ENCODE assay signal across 8 cellular contexts in the genomic region with DNA sequence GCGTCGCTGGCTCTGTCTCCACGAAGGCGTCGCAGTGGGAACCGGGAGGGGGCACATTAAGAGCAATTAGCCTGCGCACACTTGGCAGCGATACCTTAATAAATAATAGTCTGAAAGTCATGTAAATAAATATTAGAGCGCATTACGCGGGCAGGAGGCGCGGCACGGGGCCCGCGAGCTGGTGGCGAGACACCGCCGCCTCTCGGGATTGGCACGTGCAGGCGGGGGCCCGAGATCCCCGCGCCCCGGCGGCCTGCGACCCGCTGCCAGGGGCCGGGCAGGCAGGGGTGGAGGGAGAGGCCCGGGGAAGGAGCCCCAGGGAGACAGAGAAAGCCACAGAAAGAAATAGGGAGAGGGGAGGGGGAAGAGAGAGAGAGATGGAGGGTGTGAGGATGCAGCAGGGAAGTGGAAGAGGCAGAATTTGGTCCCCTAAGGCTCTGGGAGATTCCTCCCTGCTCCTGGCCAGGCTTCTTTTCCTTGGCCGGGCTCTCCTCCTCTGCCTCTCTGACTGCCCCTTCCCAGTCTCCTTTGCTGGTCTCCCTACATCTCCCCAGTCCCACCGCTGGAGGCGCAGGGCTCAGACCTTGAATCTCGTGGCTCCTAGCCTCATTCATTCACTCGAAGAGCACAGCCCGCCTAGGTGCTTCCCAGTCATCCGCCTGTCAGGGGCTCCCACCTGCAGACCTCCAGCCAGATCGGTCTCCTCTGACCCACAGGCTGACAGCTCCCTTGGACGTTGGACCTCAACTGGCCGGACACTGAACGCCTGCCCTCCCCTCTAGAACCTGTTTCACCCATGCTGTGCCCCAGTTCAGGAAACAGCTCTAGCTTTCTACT.
DNase-seq lines count a peak whose midpoint lies in the region; ATAC-seq and TF ChIP-seq lines count a peak whose summit lies in the region.

No MANE protein-coding gene starts in this region.

- H3K36me3 ChIP-seq in RWPE2 (ENCODE audit: low read depth) (no peaks in the 10 kb centered on the region), parathyroid adenoma (ENCODE audit: control insufficient read depth, insufficient read depth, low read length) (no peaks in the 10 kb centered on the region)

- peaks cover 59% of the 10 kb centered on the region for H3K27me3 Mint-ChIP-seq in activated CD8-positive, alpha-beta T cell treated with anti-CD3 and anti-CD28 coated beads for 36 hours
- peaks cover 49% of the 10 kb centered on the region for H3K27me3 Mint-ChIP-seq in activated CD8-positive, alpha-beta T cell treated with anti-CD3 and anti-CD28 coated beads, Interleukin-2, amount 10 ng/mL, durations not matched to agents 7 days and 5 days (ENCODE audit: low read depth)

- no peak overlapping the region for H3K4me3 Mint-ChIP-seq in activated CD8-positive, alpha-beta T cell treated with anti-CD3 and anti-CD28 coated beads for 36 hours
- H3K4me3 Mint-ChIP-seq in activated CD8-positive, alpha-beta T cell treated with anti-CD3 and anti-CD28 coated beads, Interleukin-2, amount 10 ng/mL, durations not matched to agents 7 days and 5 days = no peak overlapping the region

- H3K36me3 Mint-ChIP-seq in activated CD8-positive, alpha-beta T cell treated with anti-CD3 and anti-CD28 coated beads for 36 hours (ENCODE audit: low read depth) = no peaks in the 10 kb centered on the region
- H3K36me3 Mint-ChIP-seq in activated CD8-positive, alpha-beta T cell treated with anti-CD3 and anti-CD28 coated beads, Interleukin-2, amount 10 ng/mL, durations not matched to agents 7 days and 5 days (ENCODE audit: low read depth) = no peaks in the 10 kb centered on the region

- intact Hi-C loops in activated CD8-positive, alpha-beta T cell treated with anti-CD3 and anti-CD28 coated beads for 36 hours (cut with micrococcal nuclease) = no loop called here

- H2AFZ ChIP-seq in parathyroid adenoma = peak overlapping the region; percentile 74

- H3K27me3 ChIP-seq in RWPE2 (ENCODE audit: insufficient read depth, poor library complexity, severe bottlenecking) (peaks cover 25% of the 10 kb centered on the region), parathyroid adenoma (ENCODE audit: control insufficient read depth, insufficient read depth, low read length) (no peaks in the 10 kb centered on the region)

- DNase-seq in activated CD8-positive, alpha-beta T cell treated with anti-CD3 and anti-CD28 coated beads for 36 hours = no peak
- no peak for DNase-seq in activated CD8-positive, alpha-beta T cell treated with anti-CD3 and anti-CD28 coated beads, Interleukin-2, amount 10 ng/mL, durations not matched to agents 7 days and 5 days
- no peak for DNase-seq in RWPE2 (ENCODE audit: low spot score)
- DNase-seq in germinal center (ENCODE audit: low spot score) = peak; percentile 31
- DNase-seq in NCI-H2196 (lab: John Stamatoyannopoulos, UW; ENCODE audit: unreplicated experiment) = no peak
- DNase-seq in COLO668 (lab: John Stamatoyannopoulos, UW; ENCODE audit: unreplicated experiment) = no peak
- no peak for DNase-seq in NCI-H2029 (lab: John Stamatoyannopoulos, UW)

- no peaks in the 10 kb centered on the region for H3K4me1 ChIP-seq in RWPE2 (ENCODE audit: insufficient read depth, poor library complexity, severe bottlenecking)
- H3K4me1 ChIP-seq in parathyroid adenoma = peaks cover 10% of the 10 kb centered on the region

- no peaks in the 10 kb centered on the region for H3K79me2 ChIP-seq in parathyroid adenoma

- peak; percentile 50 for ATAC-seq in activated CD8-positive, alpha-beta T cell treated with anti-CD3 and anti-CD28 coated beads for 36 hours
- no peak for ATAC-seq in activated CD8-positive, alpha-beta T cell treated with anti-CD3 and anti-CD28 coated beads, Interleukin-2, amount 10 ng/mL, durations not matched to agents 7 days and 5 days
- peak; percentile 92 for ATAC-seq in RWPE2 (ENCODE audit: low read depth)

- H3K4me3 ChIP-seq in RWPE2 (ENCODE audit: severe bottlenecking) (peak overlapping the region; percentile 14), parathyroid adenoma (ENCODE audit: low read depth, low read length) (peak overlapping the region; percentile 15)

- no peak overlapping the region for H3K27ac ChIP-seq in RWPE2 (ENCODE audit: poor library complexity, severe bottlenecking)
- H3K27ac ChIP-seq in parathyroid adenoma = no peak overlapping the region

- peak overlapping the region; percentile 75 for H3K4me2 ChIP-seq in parathyroid adenoma (ENCODE audit: low read length)

- no peak overlapping the region for H3K27ac Mint-ChIP-seq in activated CD8-positive, alpha-beta T cell treated with anti-CD3 and anti-CD28 coated beads for 36 hours
- no peak overlapping the region for H3K27ac Mint-ChIP-seq in activated CD8-positive, alpha-beta T cell treated with anti-CD3 and anti-CD28 coated beads, Interleukin-2, amount 10 ng/mL, durations not matched to agents 7 days and 5 days

- H3K9ac ChIP-seq in parathyroid adenoma = no peak overlapping the region

- TF ChIP-seq CTCF in activated CD8-positive, alpha-beta T cell treated with anti-CD3 and anti-CD28 coated beads for 36 hours (IDR thresholded peaks at IDR 0.05) = peak; percentile 37
- peak; percentile 56 for TF ChIP-seq CTCF in RWPE2 (IDR thresholded peaks at IDR 0.05; ENCODE audit: poor library complexity, severe bottlenecking)
- peak; percentile 24 for TF ChIP-seq CTCF in parathyroid adenoma (IDR thresholded peaks at IDR 0.05)

- CTCF ChIA-PET in activated CD8-positive, alpha-beta T cell treated with anti-CD3 and anti-CD28 coated beads for 36 hours (lab: Charles Lee) = interaction anchor here (1.0 kb wide), 1 partner anchor 117 kb away, joined by 3 read pairs; no protein-coding TSS in a partner anchor
- CTCF ChIA-PET in activated CD8-positive, alpha-beta T cell treated with anti-CD3 and anti-CD28 coated beads, Interleukin-2, amount 10 ng/mL, durations not matched to agents 7 days and 5 days (lab: Charles Lee) = interaction anchor here (1.0 kb wide), 1 partner anchor 54 kb away, joined by 3 read pairs; no protein-coding TSS in a partner anchor

- H3K9me3 Mint-ChIP-seq in activated CD8-positive, alpha-beta T cell treated with anti-CD3 and anti-CD28 coated beads for 36 hours = no peaks in the 10 kb centered on the region
- no peaks in the 10 kb centered on the region for H3K9me3 Mint-ChIP-seq in activated CD8-positive, alpha-beta T cell treated with anti-CD3 and anti-CD28 coated beads, Interleukin-2, amount 10 ng/mL, durations not matched to agents 7 days and 5 days (ENCODE audit: insufficient read depth)

- H3K9me3 ChIP-seq in RWPE2 (ENCODE audit: severe bottlenecking) (no peaks in the 10 kb centered on the region), parathyroid adenoma (ENCODE audit: control insufficient read depth, low read length) (no peaks in the 10 kb centered on the region)

- H3K4me1 Mint-ChIP-seq in activated CD8-positive, alpha-beta T cell treated with anti-CD3 and anti-CD28 coated beads for 36 hours (ENCODE audit: low read depth) = peaks cover 10% of the 10 kb centered on the region
- H3K4me1 Mint-ChIP-seq in activated CD8-positive, alpha-beta T cell treated with anti-CD3 and anti-CD28 coated beads, Interleukin-2, amount 10 ng/mL, durations not matched to agents 7 days and 5 days (ENCODE audit: low read depth) = peaks cover 2% of the 10 kb centered on the region

- POLR2A ChIA-PET in activated CD8-positive, alpha-beta T cell treated with anti-CD3 and anti-CD28 coated beads for 36 hours (lab: Charles Lee) = no interaction called here
- POLR2A ChIA-PET in activated CD8-positive, alpha-beta T cell treated with anti-CD3 and anti-CD28 coated beads, Interleukin-2, amount 10 ng/mL, durations not matched to agents 7 days and 5 days (lab: Charles Lee) = no interaction called here
